In genomic region chr2:21183306-21183705, GRCh38 we compare ENCODE assay signal across 37 cellular contexts. TPM values are rescaled to one million over a fixed set of nuclear protein-coding genes. Genes with fewer than 3 reads are reported as not detected.
"Had no signal": no experiment of that assay in that cellular context is flagged by ENCODE, and none has a peak within 500 bp of the region (broad histone marks: within the 10 kb centered on the region; RNA-seq: fewer than 3 reads in every experiment).

No MANE protein-coding gene starts in this region.

- H3K27me3 ChIP-seq: adrenal gland, ascending aorta, body of pancreas, brain microvascular endothelial cell, breast epithelium, cardiac muscle cell had no signal

- DNase-seq: activated effector memory CD4-positive, alpha-beta T cell treated with anti-CD3 and anti-CD28 coated beads, Interleukin-2, amount 50 U/mL, for 16 hours; activated effector memory CD4-positive, alpha-beta T cell treated with Interleukin-2 at 50 U/mL for 16 hours; activated gamma-delta T cell; activated gamma-delta T cell treated with Interleukin-2 at 50 U/mL for 16 hours; activated naive CD4-positive, alpha-beta T cell; activated naive CD4-positive, alpha-beta T cell treated with anti-CD3 and anti-CD28 coated beads for 36 hours; activated naive CD4-positive, alpha-beta T cell treated with anti-CD3 and anti-CD28 coated beads, Interleukin-2, amount 10 ng/mL, durations not matched to agents 7 days and 5 days; activated naive CD4-positive, alpha-beta T cell treated with anti-CD3 and anti-CD28 coated beads, Interleukin-2, amount 50 U/mL, for 16 hours; activated naive CD4-positive, alpha-beta T cell treated with Interleukin-2 at 50 U/mL for 16 hours; activated naive CD8-positive, alpha-beta T cell treated with anti-CD3 and anti-CD28 coated beads for 36 hours; activated naive CD8-positive, alpha-beta T cell treated with anti-CD3 and anti-CD28 coated beads, Interleukin-2, amount 10 ng/mL, durations not matched to agents 7 days and 5 days; activated naive CD8-positive, alpha-beta T cell treated with anti-CD3 and anti-CD28 coated beads, Interleukin-2, amount 50 U/mL, for 24 hours; activated T-cell treated with anti-CD3 and anti-CD28 coated beads, Interleukin-2, amount 50 U/mL, for 24 hours; activated T-cell treated with anti-CD3 and anti-CD28 coated beads, Interleukin-2, amount 50 U/mL, for 4 hours; activated T-cell treated with anti-CD3 and anti-CD28 coated beads, Interleukin-2, amount 50 U/mL, for 48 hours; activated T-cell treated with anti-CD3 and anti-CD28 coated beads, Interleukin-2, amount 50 U/mL, for 72 hours; adrenal gland; amniotic stem cell; amygdala; anterior cingulate cortex; aorta; body of pancreas; brain microvascular endothelial cell; caudate nucleus; central memory CD4-positive, alpha-beta T cell; cerebellar nuclear complex had no signal

- ATAC-seq: activated naive CD4-positive, alpha-beta T cell treated with anti-CD3 and anti-CD28 coated beads, Interleukin-2, amount 50 U/mL, for 72 hours; activated naive CD8-positive, alpha-beta T cell treated with anti-CD3 and anti-CD28 coated beads, Interleukin-2, amount 50 U/mL, for 24 hours; activated T-cell treated with anti-CD3 and anti-CD28 coated beads, Interleukin-2, amount 50 U/mL, for 4 hours; activated T-cell treated with anti-CD3 and anti-CD28 coated beads, Interleukin-2, amount 50 U/mL, for 72 hours; activated T-helper 17 cell treated with anti-CD3 and anti-CD28 coated beads, Interleukin-2, amount 50 U/mL, for 72 hours; body of pancreas had no signal

- H3K4me3 ChIP-seq: adrenal gland, ascending aorta, body of pancreas, breast epithelium, cardiac muscle cell had no signal

- H3K27ac ChIP-seq: adrenal gland, ascending aorta, body of pancreas, brain microvascular endothelial cell, breast epithelium, cardiac muscle cell had no signal

- H3K36me3 ChIP-seq: adrenal gland, ascending aorta, brain microvascular endothelial cell, breast epithelium, cardiac muscle cell had no signal

- H3K9me3 ChIP-seq: adrenal gland, ascending aorta, body of pancreas, breast epithelium had no signal

- H3K4me1 ChIP-seq: ascending aorta, body of pancreas, breast epithelium had no signal

- FAIRE-seq: astrocyte, bronchial epithelial cell had no signal

RNA-seq across cellular contexts. Expression of gene TDRD15, which starts 59.5 kb away (rescaled TPM):
- total RNA-seq: activated naive CD4-positive, alpha-beta T cell treated with anti-CD3 and anti-CD28 coated beads for 36 hours; activated naive CD4-positive, alpha-beta T cell treated with anti-CD3 and anti-CD28 coated beads, Interleukin-2, amount 50 U/mL, for 72 hours; activated naive CD8-positive, alpha-beta T cell treated with anti-CD3 and anti-CD28 coated beads for 36 hours; activated T-cell treated with anti-CD3 and anti-CD28 coated beads, Interleukin-2, amount 50 U/mL, for 4 hours; activated T-cell treated with anti-CD3 and anti-CD28 coated beads, Interleukin-2, amount 50 U/mL, for 72 hours; activated T-helper 1 cell treated with anti-CD3 and anti-CD28 coated beads, Interleukin-12 subunit alpha, Interleukin-12 subunit beta, Interleukin-2, Interleukin-4 antibody, amounts not matched to agents 30 ng/mL and 10 ng/mL and 1 ng/mL, durations not matched to agents 14 hours and 24 hours and 36 hours; activated T-helper 2 cell treated with anti-CD3 and anti-CD28 coated beads, Interferon-gamma antibody, Interleukin-2, Interleukin-4, amounts not matched to agents 10 μg/mL and 5 μg/mL and 100 μg/mL, durations not matched to agents 14 hours and 24 hours and 36 hours; adrenal gland; ascending aorta; astrocyte; bronchial epithelial cell; cardiac muscle cell; cardiac septum had no signal
- polyA plus RNA-seq: adipose tissue, adrenal gland, aorta, cardiac muscle cell had no signal
